ENCODE assay signal across 1 cellular context in the genomic region with DNA sequence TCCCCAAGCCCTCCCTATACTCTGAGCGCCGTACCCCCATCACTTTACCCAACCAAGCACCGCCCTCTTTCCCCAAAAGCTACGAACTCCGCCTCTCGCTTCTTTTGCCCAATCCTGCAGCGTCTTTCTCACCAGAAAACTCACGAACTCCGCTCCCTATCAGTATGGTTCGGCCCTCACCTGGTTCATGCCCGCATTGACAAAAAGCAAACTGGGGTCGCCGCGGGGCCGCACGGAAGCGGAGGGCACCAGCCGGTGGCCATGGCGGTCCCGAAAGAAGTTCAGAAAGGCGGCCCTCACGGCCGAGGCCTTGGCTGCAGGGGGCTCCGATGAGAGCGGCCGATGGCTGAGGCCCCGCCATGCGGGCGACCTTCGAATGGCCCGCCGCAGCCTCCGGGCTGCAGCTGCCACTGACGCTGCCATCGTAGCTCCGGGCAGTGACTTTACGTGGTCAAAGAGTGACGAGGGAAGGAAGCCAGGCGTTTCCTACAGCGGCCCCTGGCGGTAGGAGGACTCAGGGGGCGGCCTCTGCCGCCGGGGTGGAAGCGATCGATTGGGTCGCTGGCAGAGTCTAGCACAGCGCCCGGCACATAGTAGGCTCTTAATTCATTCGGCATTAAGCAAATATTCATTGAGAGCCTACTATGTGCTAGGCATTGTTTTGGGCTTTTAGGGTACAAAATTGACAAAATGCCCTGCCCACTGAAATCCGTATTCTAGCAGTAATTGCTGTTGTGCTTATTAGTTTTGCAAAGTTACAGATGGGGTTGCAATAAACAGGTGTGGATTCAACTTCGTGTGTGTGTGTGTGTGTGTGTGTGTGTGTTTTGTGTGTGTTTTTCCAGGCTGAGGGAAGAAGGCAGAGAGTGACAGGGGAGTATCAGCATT.
TF ChIP-seq lines count a peak whose summit lies in the region.

Gene AARS2 (minus strand): TSS at position 447 of the 888 bp plus-strand sequence. CDS start 24 bp downstream, at position 423.

TF ChIP-seq in SK-N-SH, 30 proteins besides CTCF, POLR2A, EP300 and RAD21 (continued from another document):
- TF ChIP-seq, protein P1, sequence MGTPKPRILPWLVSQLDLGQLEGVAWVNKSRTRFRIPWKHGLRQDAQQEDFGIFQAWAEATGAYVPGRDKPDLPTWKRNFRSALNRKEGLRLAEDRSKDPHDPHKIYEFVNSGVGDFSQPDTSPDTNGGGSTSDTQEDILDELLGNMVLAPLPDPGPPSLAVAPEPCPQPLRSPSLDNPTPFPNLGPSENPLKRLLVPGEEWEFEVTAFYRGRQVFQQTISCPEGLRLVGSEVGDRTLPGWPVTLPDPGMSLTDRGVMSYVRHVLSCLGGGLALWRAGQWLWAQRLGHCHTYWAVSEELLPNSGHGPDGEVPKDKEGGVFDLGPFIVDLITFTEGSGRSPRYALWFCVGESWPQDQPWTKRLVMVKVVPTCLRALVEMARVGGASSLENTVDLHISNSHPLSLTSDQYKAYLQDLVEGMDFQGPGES (IDR thresholded peaks at IDR 0.05; ENCODE audit: low read depth, low read length), result no peak
- TF ChIP-seq PBX3 (IDR thresholded peaks at IDR 0.05), result peak; percentile 35; the same call in 1 of the 2 replicates
- TF ChIP-seq POLR2AphosphoS5 (IDR thresholded peaks at IDR 0.05; ENCODE audit: low read depth, low read length), result peak; percentile 93
- TF ChIP-seq GABPA (IDR thresholded peaks at IDR 0.05; ENCODE audit: low read depth), result peak; percentile 55
- TF ChIP-seq, protein P2, sequence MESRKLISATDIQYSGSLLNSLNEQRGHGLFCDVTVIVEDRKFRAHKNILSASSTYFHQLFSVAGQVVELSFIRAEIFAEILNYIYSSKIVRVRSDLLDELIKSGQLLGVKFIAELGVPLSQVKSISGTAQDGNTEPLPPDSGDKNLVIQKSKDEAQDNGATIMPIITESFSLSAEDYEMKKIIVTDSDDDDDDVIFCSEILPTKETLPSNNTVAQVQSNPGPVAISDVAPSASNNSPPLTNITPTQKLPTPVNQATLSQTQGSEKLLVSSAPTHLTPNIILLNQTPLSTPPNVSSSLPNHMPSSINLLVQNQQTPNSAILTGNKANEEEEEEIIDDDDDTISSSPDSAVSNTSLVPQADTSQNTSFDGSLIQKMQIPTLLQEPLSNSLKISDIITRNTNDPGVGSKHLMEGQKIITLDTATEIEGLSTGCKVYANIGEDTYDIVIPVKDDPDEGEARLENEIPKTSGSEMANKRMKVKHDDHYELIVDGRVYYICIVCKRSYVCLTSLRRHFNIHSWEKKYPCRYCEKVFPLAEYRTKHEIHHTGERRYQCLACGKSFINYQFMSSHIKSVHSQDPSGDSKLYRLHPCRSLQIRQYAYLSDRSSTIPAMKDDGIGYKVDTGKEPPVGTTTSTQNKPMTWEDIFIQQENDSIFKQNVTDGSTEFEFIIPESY (IDR thresholded peaks at IDR 0.05; ENCODE audit: borderline replicate concordance, low read depth), result 0 out of 2 replicates have a peak, but pooled peaks have one; percentile 65
- TF ChIP-seq NRF1 (IDR thresholded peaks at IDR 0.05; ENCODE audit: low read depth, low read length), result no peak
- TF ChIP-seq TAF1 (IDR thresholded peaks at IDR 0.05; ENCODE audit: borderline replicate concordance, low read depth, low read length), result peak; percentile 93; the same call in 1 of the 2 replicates
- TF ChIP-seq YY1 (IDR thresholded peaks at IDR 0.05; ENCODE audit: low read depth), result peak; percentile 93
- no peak for TF ChIP-seq EZH2phosphoT487 (IDR thresholded peaks at IDR 0.05; ENCODE audit: borderline replicate concordance, low read depth)
- TF ChIP-seq MXI1 (IDR thresholded peaks at IDR 0.05; ENCODE audit: low read depth, low read length), result peak; percentile 75
